In the genomic region with DNA sequence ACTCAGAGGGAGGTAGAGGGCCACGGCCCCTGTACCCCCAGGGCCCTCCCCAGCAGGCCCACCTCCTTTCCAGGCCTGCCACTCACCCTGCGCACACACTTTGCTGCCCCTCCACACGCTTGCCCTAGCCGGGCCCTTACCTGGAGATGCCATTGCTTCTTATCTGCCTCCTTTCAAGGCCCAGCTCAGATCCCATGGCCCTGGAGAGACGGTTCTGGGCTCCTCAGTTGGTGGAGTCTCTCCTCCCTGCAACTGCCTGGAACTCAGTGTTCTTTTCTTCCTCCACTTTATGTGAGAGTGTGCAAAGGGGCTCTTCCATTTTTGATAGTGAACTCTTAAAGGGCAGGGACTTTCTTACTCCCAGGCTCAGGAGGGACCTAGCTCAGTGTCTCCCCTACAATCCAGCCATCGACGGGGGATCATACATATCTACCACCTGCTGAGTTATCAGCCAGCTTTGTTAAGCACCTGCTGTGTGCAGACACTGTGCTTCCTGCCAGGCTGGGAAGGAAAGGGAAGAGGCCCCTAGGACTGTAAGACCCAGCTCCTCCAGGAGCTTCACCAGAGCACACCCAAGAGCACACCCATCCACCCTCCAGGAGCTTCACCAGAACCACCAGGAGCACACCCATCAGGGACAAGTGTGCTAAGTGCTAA, we compare ENCODE assay signal across 21 cellular contexts.
DNase-seq lines count a peak whose midpoint lies in the region; ATAC-seq and TF ChIP-seq lines count a peak whose summit lies in the region.
"Had no signal": no experiment of that assay in that cellular context is flagged by ENCODE, and none has a peak within 500 bp of the region (broad histone marks: within the 10 kb centered on the region; RNA-seq: fewer than 3 reads in every experiment).

No MANE protein-coding gene starts in this region.

- POLR2A ChIA-PET in OCI-LY7 (lab: Charles Lee) = interaction anchor here (0.7 kb wide), 1 partner anchor 1323 kb away, joined by 3 read pairs; no protein-coding TSS in a partner anchor

- no peak overlapping the region for H3K27ac Mint-ChIP-seq in stimulated activated naive CD8-positive, alpha-beta T cell treated with anti-CD3 and anti-CD28 coated beads, Interleukin-15, amount 100 ng/mL, for 72 hours
- H3K27ac Mint-ChIP-seq in type B pancreatic cell = no peak overlapping the region
- H3K27ac Mint-ChIP-seq: CD4-positive, alpha-beta memory T cell; GM23338 had no signal

- TF ChIP-seq POLR2A in esophagus squamous epithelium (IDR thresholded peaks at IDR 0.05) = no peak

- H3K36me3 ChIP-seq in OCI-LY7 (ENCODE audit: insufficient read depth, low read length) (no peaks in the 10 kb centered on the region), esophagus squamous epithelium (no peaks in the 10 kb centered on the region)

- peak; percentile 20 for ATAC-seq in stimulated activated naive CD8-positive, alpha-beta T cell treated with anti-CD3 and anti-CD28 coated beads, Interleukin-15, amount 100 ng/mL, for 72 hours
- ATAC-seq in stimulated activated naive CD8-positive, alpha-beta T cell treated with anti-CD3 and anti-CD28 coated beads, Interleukin-15, Interleukin-2, amounts not matched to agents 100 U/mL and 50 U/mL, for 24 hours = no peak
- ATAC-seq: GM12878, GM23338, HCT116, Panc1, Right ventricle myocardium inferior had no signal

- TF ChIP-seq CTCF in OCI-LY7 (conservative IDR thresholded peaks at IDR 0.05; ENCODE audit: low read length) = no peak
- no peak for TF ChIP-seq CTCF in type B pancreatic cell (conservative IDR thresholded peaks at IDR 0.05)
- TF ChIP-seq CTCF in esophagus squamous epithelium (IDR thresholded peaks at IDR 0.05) = no peak

- peak overlapping the region; percentile 26 for H3K27ac ChIP-seq in OCI-LY7 (ENCODE audit: low read depth, low read length, poor library complexity, severe bottlenecking)
- no peak overlapping the region for H3K27ac ChIP-seq in esophagus squamous epithelium
- H3K27ac ChIP-seq: SK-N-MC had no signal

- no peak overlapping the region for H3K4me3 Mint-ChIP-seq in stimulated activated naive CD8-positive, alpha-beta T cell treated with anti-CD3 and anti-CD28 coated beads, Interleukin-15, amount 100 ng/mL, for 72 hours
- no peak overlapping the region for H3K4me3 Mint-ChIP-seq in type B pancreatic cell
- H3K4me3 Mint-ChIP-seq: CD4-positive, alpha-beta memory T cell; GM23338 had no signal

- BruUV-seq in OCI-LY7 (replicated peaks; lab: Mats Ljungman, UMichigan) = no TSS peak

- no peaks in the 10 kb centered on the region for H4K20me1 ChIP-seq in OCI-LY7 (ENCODE audit: insufficient read depth, low read length)

- H3K36me3 Mint-ChIP-seq in type B pancreatic cell = no peaks in the 10 kb centered on the region
- H3K36me3 Mint-ChIP-seq: CD4-positive, alpha-beta memory T cell had no signal

- no peaks in the 10 kb centered on the region for H3K9me2 ChIP-seq in OCI-LY7 (ENCODE audit: insufficient read depth, low read length)

- peaks cover 36% of the 10 kb centered on the region for H3K27me3 Mint-ChIP-seq in stimulated activated naive CD8-positive, alpha-beta T cell treated with anti-CD3 and anti-CD28 coated beads, Interleukin-15, amount 100 ng/mL, for 72 hours
- H3K27me3 Mint-ChIP-seq in type B pancreatic cell = peaks cover 18% of the 10 kb centered on the region

- H3K9me3 Mint-ChIP-seq in stimulated activated naive CD8-positive, alpha-beta T cell treated with anti-CD3 and anti-CD28 coated beads, Interleukin-15, amount 100 ng/mL, for 72 hours = no peaks in the 10 kb centered on the region
- no peaks in the 10 kb centered on the region for H3K9me3 Mint-ChIP-seq in type B pancreatic cell
- H3K9me3 Mint-ChIP-seq: CD4-positive, alpha-beta memory T cell; GM23338 had no signal

- no peaks in the 10 kb centered on the region for H3K9me3 ChIP-seq in OCI-LY7 (ENCODE audit: low read length)
- H3K9me3 ChIP-seq in esophagus squamous epithelium = no peaks in the 10 kb centered on the region

- no peaks in the 10 kb centered on the region for H3K79me2 ChIP-seq in OCI-LY7 (ENCODE audit: insufficient read depth, low read depth, low read length)

- 81 to 88% methylated on average over 4 to 6 of the region's 7 CpGs for WGBS in esophagus squamous epithelium, 2 donors

- peak overlapping the region; percentile 53 for H3K4me2 ChIP-seq in OCI-LY7 (ENCODE audit: low read length)
- H3K4me2 ChIP-seq: GM23338 had no signal

- H2AFZ ChIP-seq in OCI-LY7 (ENCODE audit: low read length) = peak overlapping the region; percentile 62; the same call in 1 of the 2 replicates
- H2AFZ ChIP-seq: GM23338 had no signal

- CTCF ChIA-PET in OCI-LY7 (lab: Charles Lee; ENCODE audit: unreplicated experiment) = interaction anchor here (0.7 kb wide), 1 partner anchor 9 kb away, joined by 3 read pairs; no protein-coding TSS in a partner anchor

- DNase-seq in stimulated activated naive CD8-positive, alpha-beta T cell treated with anti-CD3 and anti-CD28 coated beads, Interleukin-15, amount 100 ng/mL, for 72 hours = no peak
- no peak for DNase-seq in stimulated activated naive CD8-positive, alpha-beta T cell treated with anti-CD3 and anti-CD28 coated beads, Interleukin-15, Interleukin-2, amounts not matched to agents 100 U/mL and 50 U/mL, for 24 hours
- DNase-seq in OCI-LY7 (ENCODE audit: low spot score) (peak; percentile 55), islet precursor cell (peak; percentile 21), type B pancreatic cell (ENCODE audit: extremely low spot score, unreplicated experiment) (peak; percentile 49), GM03348 (ENCODE audit: low spot score) (no peak), esophagus squamous epithelium (lab: John Stamatoyannopoulos, UW) (no peak), ureter (ENCODE audit: low spot score) (no peak)
- DNase-seq: ACHN; Calu3; CD4-positive, alpha-beta memory T cell; MV-4-11; NCI-H1417 treated with DMSO at 0.1 percent for 48 hours; NCI-H2081; NCI-H510A treated with DMSO at 0.1 percent for 48 hours had no signal

- peaks cover 0 to 14% (median 0%) of the 10 kb centered on the region in 4 donors for H3K27me3 ChIP-seq in esophagus squamous epithelium

- intact Hi-C loops in OCI-LY7 (cut with micrococcal nuclease; ENCODE audit: unreplicated experiment) = no loop called here
- intact Hi-C loops in esophagus squamous epithelium (cut with DNase I) = no loop called here

- peaks cover 47% of the 10 kb centered on the region for H3K4me1 ChIP-seq in OCI-LY7 (ENCODE audit: insufficient read depth, low read length, poor library complexity, severe bottlenecking)
- no peaks in the 10 kb centered on the region for H3K4me1 ChIP-seq in esophagus squamous epithelium

- H3K4me1 Mint-ChIP-seq in stimulated activated naive CD8-positive, alpha-beta T cell treated with anti-CD3 and anti-CD28 coated beads, Interleukin-15, amount 100 ng/mL, for 72 hours = no peaks in the 10 kb centered on the region
- H3K4me1 Mint-ChIP-seq in type B pancreatic cell (ENCODE audit: unreplicated experiment) = peaks cover 25% of the 10 kb centered on the region
- H3K4me1 Mint-ChIP-seq: CD4-positive, alpha-beta memory T cell had no signal

- peak overlapping the region; percentile 6 for H3K4me3 ChIP-seq in OCI-LY7 (ENCODE audit: low read depth, low read length, poor library complexity, severe bottlenecking)
- no peak overlapping the region for H3K4me3 ChIP-seq in esophagus squamous epithelium
- H3K4me3 ChIP-seq: GM12878, GM23338, SK-N-MC had no signal

Comparison
In these comparisons a context has a peak if more than half of its experiments do, and no peak if none do; other contexts are left out.
1. DNase-seq: peak in OCI-LY7 (single experiment), islet precursor cell (single experiment) and type B pancreatic cell (single experiment); none in stimulated activated naive CD8-positive, alpha-beta T cell treated with anti-CD3 and anti-CD28 coated beads, Interleukin-15, amount 100 ng/mL, for 72 hours (0 of 2), stimulated activated naive CD8-positive, alpha-beta T cell treated with anti-CD3 and anti-CD28 coated beads, Interleukin-15, Interleukin-2, amounts not matched to agents 100 U/mL and 50 U/mL, for 24 hours (single experiment), GM03348 (single experiment), esophagus squamous epithelium (single experiment) and ureter (single experiment).